ENCODE assay signal across 8 cellular contexts in the genomic region with DNA sequence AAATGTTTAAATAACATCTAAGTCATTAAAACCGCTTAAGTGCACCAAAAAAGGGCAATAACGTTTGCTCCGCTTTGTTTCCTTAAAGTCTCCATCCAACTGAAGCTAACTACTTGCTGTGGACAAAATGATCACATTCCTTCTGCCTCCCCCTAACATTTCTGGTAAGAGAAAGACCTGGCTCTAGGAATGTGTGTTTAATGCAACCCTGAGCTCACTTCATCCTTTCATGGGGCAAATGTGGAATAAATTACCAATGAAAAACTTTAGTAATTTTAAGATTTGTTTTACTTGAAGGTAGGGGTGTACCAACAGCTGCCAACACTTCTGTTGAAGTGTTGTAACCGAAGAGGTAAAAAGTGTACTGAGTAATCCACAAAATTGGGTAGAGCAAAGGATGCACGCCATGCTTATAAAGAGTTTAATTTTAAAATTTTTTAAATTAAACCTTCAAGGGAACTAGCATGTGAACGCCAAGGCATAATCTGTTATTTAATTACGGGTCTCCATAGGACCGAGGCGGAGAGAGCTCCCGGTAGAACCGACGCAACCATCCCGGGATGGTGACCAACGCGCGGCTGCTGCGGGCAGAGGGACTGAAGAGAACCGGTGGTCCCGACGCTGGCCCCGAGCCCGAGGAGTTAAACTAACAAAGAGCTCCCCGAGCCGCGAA. TPM values are rescaled to one million over a fixed set of nuclear protein-coding genes. Genes with fewer than 3 reads are reported as not detected.
DNase-seq lines count a peak whose midpoint lies in the region; ATAC-seq and TF ChIP-seq lines count a peak whose summit lies in the region.

No MANE protein-coding gene starts in this region.

- peak overlapping the region; percentile 94 for H3K27ac Mint-ChIP-seq in MCF 10A (ENCODE audit: low read depth, unreplicated experiment)

- in situ Hi-C loops in transverse colon (cut with MboI; ENCODE audit: low pct_ligation_motif_present in 1 of 4, low pct_unique_long_range_greater_than_20kb in 1 of 4, low sequenced_read_pairs in 3 of 4), result loop anchor here in 2 of 4 donors (10.0 kb wide), 1 partner anchor 63 kb away; the partner anchor contains the start of gene GALM (in 2 of the 2)

- H3K27me3 Mint-ChIP-seq in MCF 10A (ENCODE audit: insufficient read depth, unreplicated experiment), result no peaks in the 10 kb centered on the region

- H3K27ac ChIP-seq in lower lobe of right lung (peak overlapping the region; percentile 95), transverse colon (peak overlapping the region; percentile 97 to 98 (median 98))

- H3K27me3 ChIP-seq in MG63 (no peaks in the 10 kb centered on the region), lower lobe of right lung (ENCODE audit: low read depth) (no peaks in the 10 kb centered on the region), transverse colon (no peaks in the 10 kb centered on the region)

- peak overlapping the region; percentile 82 for H3K4me3 Mint-ChIP-seq in MCF 10A (ENCODE audit: unreplicated experiment)

- no peak for TF ChIP-seq POLR2A in transverse colon (IDR thresholded peaks at IDR 0.05)

- H3K36me3 ChIP-seq in MG63 (no peaks in the 10 kb centered on the region), lower lobe of right lung (no peaks in the 10 kb centered on the region), transverse colon (no peaks in the 10 kb centered on the region)

- intact Hi-C loops in MCF 10A (cut with micrococcal nuclease) (no loop called here), lower lobe of right lung (cut with DNase I) (no loop called here), transverse colon (cut with DNase I; ENCODE audit: low total_unique reads) (loop anchor here (10.0 kb wide), 1 partner anchor 123 kb away; no protein-coding TSS in a partner anchor)

- H3K4me1 Mint-ChIP-seq in MCF 10A (ENCODE audit: insufficient read depth, unreplicated experiment), result peaks cover 27% of the 10 kb centered on the region

- no peak for ATAC-seq in lower lobe of right lung
- ATAC-seq in HG03460 (IDR thresholded peaks at IDR 0.05; ENCODE audit: unreplicated experiment), result no peak
- no peak for ATAC-seq in GM19324 (IDR thresholded peaks at IDR 0.05; ENCODE audit: low FRiP score, unreplicated experiment)

- peak overlapping the region; percentile 80 for H3K4me3 ChIP-seq in MG63
- H3K4me3 ChIP-seq in lower lobe of right lung, result peak overlapping the region; percentile 74
- peak overlapping the region; percentile 69 to 86 (median 82) for H3K4me3 ChIP-seq in transverse colon

- peak; percentile 23 for DNase-seq in NCI-H748 (lab: John Stamatoyannopoulos, UW; ENCODE audit: unreplicated experiment)
- DNase-seq in NCI-H748 treated with DMSO at 0.1 percent for 48 hours (lab: John Stamatoyannopoulos, UW), result no peak
- no peak for DNase-seq in MG63
- DNase-seq in MCF 10A (ENCODE audit: unreplicated experiment), result peak; percentile 43
- no peak for DNase-seq in lower lobe of right lung
- DNase-seq in transverse colon, result no peak

- BruUV-seq in MCF 10A (replicated peaks; lab: Mats Ljungman, UMichigan), result TSS peak; percentile 42

- CTCF ChIA-PET in MCF 10A (lab: Yijun Ruan, JAX), result interaction anchor here (0.6 to 9.8 kb wide), 11 partner anchors 11 to 285 kb away, joined by 3 to 85 read pairs (median 3); no protein-coding TSS in a partner anchor

- H3K36me3 Mint-ChIP-seq in MCF 10A (ENCODE audit: insufficient read depth, unreplicated experiment), result peaks cover 1% of the 10 kb centered on the region

- TF ChIP-seq CTCF in MCF 10A (IDR thresholded peaks at IDR 0.05; ENCODE audit: unreplicated experiment), result no peak
- no peak for TF ChIP-seq CTCF in lower lobe of right lung (IDR thresholded peaks at IDR 0.05)
- TF ChIP-seq CTCF in transverse colon (IDR thresholded peaks at IDR 0.05), result no peak

- no peaks in the 10 kb centered on the region for H3K9me3 Mint-ChIP-seq in MCF 10A (ENCODE audit: unreplicated experiment)

- no peaks in the 10 kb centered on the region for H3K9me3 ChIP-seq in MG63
- no peaks in the 10 kb centered on the region for H3K9me3 ChIP-seq in lower lobe of right lung
- H3K9me3 ChIP-seq in transverse colon, result no peaks in the 10 kb centered on the region

- POLR2A ChIA-PET in MCF 10A (lab: Yijun Ruan, JAX), result interaction anchor here (0.6 to 6.6 kb wide), 33 partner anchors 9 to 1277 kb away, joined by 3 to 88 read pairs (median 6); partner anchors contain the start of genes PRKD3, SOS1 and SRSF7

- peaks cover 59% of the 10 kb centered on the region for H3K4me1 ChIP-seq in lower lobe of right lung
- peaks cover 10 to 58% (median 36%) of the 10 kb centered on the region in 4 donors for H3K4me1 ChIP-seq in transverse colon

- TF ChIP-seq EP300 in transverse colon (IDR thresholded peaks at IDR 0.05; ENCODE audit: low read depth), result no peak

- WGBS in transverse colon (ENCODE audit: low coverage in 1 of 2), 2 donors, result 2% methylated on average over 10 to 25 of the region's 25 CpGs

RNA-seq across cellular contexts. Expression of gene HNRNPLL, which starts 1.1 kb away (rescaled TPM):
- 30.5 and 34.1 TPM in 2 replicates for total RNA-seq in MG63 (2014; rRNA removed; shearing (Covaris generic); ENCODE audit: low replicate concordance)
- 43.4 and 57.7 TPM in 2 replicates for total RNA-seq in MCF 10A (2022)
- 38.8 TPM for total RNA-seq in lower lobe of right lung
- 10 to 100 TPM; 45.2 to 59.7 (median 54.4) TPM for total RNA-seq in transverse colon

Comparison
In these comparisons a context has a peak if more than half of its experiments do, and no peak if none do; other contexts are left out.
1. DNase-seq: peak in NCI-H748 (single experiment) and MCF 10A (single experiment); none in NCI-H748 treated with DMSO at 0.1 percent for 48 hours (single experiment), MG63 (single experiment), lower lobe of right lung (single experiment) and transverse colon (single experiment).
2. Peak in every context shown above with its lines, with median percentiles within 50 percentile points of each other: H3K4me3 ChIP-seq.